In genomic region chr1:64090436-64090835, GRCh38 we compare ENCODE assay signal across 33 cellular contexts.
"Had no signal": no experiment of that assay in that cellular context is flagged by ENCODE, and none has a peak within 500 bp of the region (broad histone marks: within the 10 kb centered on the region; RNA-seq: fewer than 3 reads in every experiment).

No MANE protein-coding gene starts in this region.

- DNase-seq: activated CD4-positive, alpha-beta memory T cell treated with anti-CD3 and anti-CD28 coated beads for 36 hours; activated CD4-positive, alpha-beta T cell treated with anti-CD3 and anti-CD28 coated beads for 36 hours; activated CD4-positive, alpha-beta T cell treated with anti-CD3 and anti-CD28 coated beads, Interleukin-2, amount 10 ng/mL, durations not matched to agents 24 days and 14 days; activated CD4-positive, CD25-positive, alpha-beta regulatory T cell; activated CD4-positive, CD25-positive, alpha-beta regulatory T cell treated with anti-CD3 and anti-CD28 coated beads, Interleukin-2, amount 50 U/mL, for 72 hours; activated CD8-positive, alpha-beta memory T cell treated with anti-CD3 and anti-CD28 coated beads, Interleukin-2, amount 50 U/mL, for 48 hours; activated gamma-delta T cell; activated naive CD4-positive, alpha-beta T cell; activated naive CD4-positive, alpha-beta T cell treated with anti-CD3 and anti-CD28 coated beads, Interleukin-2, amount 10 ng/mL, durations not matched to agents 7 days and 5 days; activated naive CD8-positive, alpha-beta T cell treated with anti-CD3 and anti-CD28 coated beads, Interleukin-2, amount 10 ng/mL, durations not matched to agents 7 days and 5 days; activated T-cell treated with anti-CD3 and anti-CD28 coated beads for 4 hours; activated T-cell treated with anti-CD3 and anti-CD28 coated beads, Interleukin-2, amount 50 U/mL, for 24 hours; activated T-cell treated with anti-CD3 and anti-CD28 coated beads, Interleukin-2, amount 50 U/mL, for 72 hours; central memory CD4-positive, alpha-beta T cell; cerebellar nuclear complex; colonic mucosa; dorsolateral prefrontal cortex; effector memory CD4-positive, alpha-beta T cell; endodermal cell; esophagus squamous epithelium; foreskin keratinocyte; gastrocnemius medialis; heart right ventricle; SW 1271; T-helper 1 cell; T-helper 17 cell had no signal

- H3K4me3 Mint-ChIP-seq: activated CD4-positive, alpha-beta memory T cell treated with anti-CD3 and anti-CD28 coated beads for 36 hours; activated CD4-positive, alpha-beta T cell treated with anti-CD3 and anti-CD28 coated beads for 36 hours; activated CD4-positive, alpha-beta T cell treated with anti-CD3 and anti-CD28 coated beads, Interleukin-2, amount 10 ng/mL, durations not matched to agents 24 days and 14 days; activated naive CD4-positive, alpha-beta T cell treated with anti-CD3 and anti-CD28 coated beads, Interleukin-2, amount 10 ng/mL, durations not matched to agents 7 days and 5 days; activated naive CD8-positive, alpha-beta T cell treated with anti-CD3 and anti-CD28 coated beads, Interleukin-2, amount 10 ng/mL, durations not matched to agents 7 days and 5 days; activated T-cell treated with anti-CD3 and anti-CD28 coated beads, Interleukin-2, amount 50 U/mL, for 24 hours; activated T-cell treated with anti-CD3 and anti-CD28 coated beads, Interleukin-2, amount 50 U/mL, for 72 hours; brain; endodermal cell; T-helper 17 cell; T-helper 2 cell treated with Interferon-gamma antibody and Interleukin-4, amounts not matched to agents 5 μg/mL and 100 μg/mL, for 36 hours had no signal

- H3K4me1 ChIP-seq: colonic mucosa, esophagus squamous epithelium had no signal

- H3K27me3 Mint-ChIP-seq: activated naive CD4-positive, alpha-beta T cell treated with anti-CD3 and anti-CD28 coated beads, Interleukin-2, amount 10 ng/mL, durations not matched to agents 7 days and 5 days; activated T-cell treated with anti-CD3 and anti-CD28 coated beads, Interleukin-2, amount 50 U/mL, for 24 hours; brain had no signal

- H3K27ac ChIP-seq: breast epithelium, cardiac muscle cell, colonic mucosa, epithelial cell of prostate, esophagus squamous epithelium, foreskin keratinocyte, gastrocnemius medialis, heart right ventricle had no signal

- H3K9me3 Mint-ChIP-seq: activated CD4-positive, alpha-beta T cell treated with anti-CD3 and anti-CD28 coated beads, Interleukin-2, amount 10 ng/mL, durations not matched to agents 24 days and 14 days; activated naive CD4-positive, alpha-beta T cell treated with anti-CD3 and anti-CD28 coated beads, Interleukin-2, amount 10 ng/mL, durations not matched to agents 7 days and 5 days; activated naive CD8-positive, alpha-beta T cell treated with anti-CD3 and anti-CD28 coated beads, Interleukin-2, amount 10 ng/mL, durations not matched to agents 7 days and 5 days; activated T-cell treated with anti-CD3 and anti-CD28 coated beads, Interleukin-2, amount 50 U/mL, for 24 hours; activated T-cell treated with anti-CD3 and anti-CD28 coated beads, Interleukin-2, amount 50 U/mL, for 72 hours; endodermal cell; T-helper 2 cell treated with Interferon-gamma antibody and Interleukin-4, amounts not matched to agents 5 μg/mL and 100 μg/mL, for 36 hours had no signal

- H3K4me3 ChIP-seq: ascending aorta, breast epithelium, cardiac muscle cell, colonic mucosa, dorsolateral prefrontal cortex, esophagus squamous epithelium, gastrocnemius medialis, heart right ventricle had no signal

- H3K9me3 ChIP-seq: ascending aorta, breast epithelium, colonic mucosa, esophagus squamous epithelium, gastrocnemius medialis, heart right ventricle had no signal

- H3K4me1 Mint-ChIP-seq: activated CD4-positive, alpha-beta T cell treated with anti-CD3 and anti-CD28 coated beads for 36 hours; activated CD4-positive, alpha-beta T cell treated with anti-CD3 and anti-CD28 coated beads, Interleukin-2, amount 10 ng/mL, durations not matched to agents 24 days and 14 days; activated naive CD4-positive, alpha-beta T cell treated with anti-CD3 and anti-CD28 coated beads, Interleukin-2, amount 10 ng/mL, durations not matched to agents 7 days and 5 days; activated naive CD8-positive, alpha-beta T cell treated with anti-CD3 and anti-CD28 coated beads, Interleukin-2, amount 10 ng/mL, durations not matched to agents 7 days and 5 days; T-helper 17 cell had no signal

- H3K27ac Mint-ChIP-seq: activated CD4-positive, alpha-beta memory T cell treated with anti-CD3 and anti-CD28 coated beads for 36 hours; activated CD4-positive, alpha-beta T cell treated with anti-CD3 and anti-CD28 coated beads for 36 hours; activated CD4-positive, alpha-beta T cell treated with anti-CD3 and anti-CD28 coated beads, Interleukin-2, amount 10 ng/mL, durations not matched to agents 24 days and 14 days; activated naive CD4-positive, alpha-beta T cell treated with anti-CD3 and anti-CD28 coated beads, Interleukin-2, amount 10 ng/mL, durations not matched to agents 7 days and 5 days; activated naive CD8-positive, alpha-beta T cell treated with anti-CD3 and anti-CD28 coated beads, Interleukin-2, amount 10 ng/mL, durations not matched to agents 7 days and 5 days; activated T-cell treated with anti-CD3 and anti-CD28 coated beads, Interleukin-2, amount 50 U/mL, for 24 hours; activated T-cell treated with anti-CD3 and anti-CD28 coated beads, Interleukin-2, amount 50 U/mL, for 72 hours; brain; endodermal cell; T-helper 17 cell; T-helper 2 cell treated with Interferon-gamma antibody and Interleukin-4, amounts not matched to agents 5 μg/mL and 100 μg/mL, for 36 hours had no signal

- H3K36me3 ChIP-seq: ascending aorta, breast epithelium, cardiac muscle cell, colonic mucosa, esophagus squamous epithelium, gastrocnemius medialis, heart right ventricle had no signal

- H3K36me3 Mint-ChIP-seq: activated CD4-positive, alpha-beta memory T cell treated with anti-CD3 and anti-CD28 coated beads for 36 hours; activated naive CD4-positive, alpha-beta T cell treated with anti-CD3 and anti-CD28 coated beads, Interleukin-2, amount 10 ng/mL, durations not matched to agents 7 days and 5 days; activated naive CD4-positive, alpha-beta T cell treated with anti-CD3 and anti-CD28 coated beads, Interleukin-2, amount 50 U/mL, for 72 hours; activated naive CD8-positive, alpha-beta T cell treated with anti-CD3 and anti-CD28 coated beads, Interleukin-2, amount 10 ng/mL, durations not matched to agents 7 days and 5 days; brain had no signal
